ENCODE assay signal across 19 cellular contexts in the genomic region with DNA sequence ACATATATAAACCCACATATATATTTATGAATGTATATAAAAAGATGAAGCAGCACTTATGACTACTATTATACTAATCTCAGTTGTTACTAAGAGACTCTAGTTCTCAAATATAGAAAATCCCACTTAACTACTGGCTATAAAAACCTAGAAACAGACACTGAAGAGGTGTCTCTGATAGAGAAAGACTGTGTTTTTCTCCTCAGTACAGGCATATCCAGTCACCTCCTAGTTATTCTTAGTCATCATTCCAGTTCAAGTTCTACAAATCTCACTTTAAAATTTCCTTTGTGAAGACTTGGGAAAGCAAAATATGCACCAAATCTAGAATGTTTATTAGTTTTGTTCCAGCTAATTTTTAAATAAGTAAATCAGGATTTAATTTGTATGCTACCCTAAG.
DNase-seq lines count a peak whose midpoint lies in the region; ATAC-seq, FAIRE-seq and TF ChIP-seq lines count a peak whose summit lies in the region.
"Had no signal": no experiment of that assay in that cellular context is flagged by ENCODE, and none has a peak within 500 bp of the region (broad histone marks: within the 10 kb centered on the region; RNA-seq: fewer than 3 reads in every experiment).

No MANE protein-coding gene starts in this region.

- peaks cover 17% of the 10 kb centered on the region for H3K79me1 ChIP-seq in mesenchymal stem cell (replicated peaks; ENCODE audit: low read length, poor library complexity, severe bottlenecking)

- no peak overlapping the region for H2BK12ac ChIP-seq in mesenchymal stem cell (ENCODE audit: low read length in 2 of 2)

- no peak overlapping the region for H3K14ac ChIP-seq in mesenchymal stem cell (ENCODE audit: low read length in 2 of 2)

- no peak for TF ChIP-seq POLR2A in H54 (IDR thresholded peaks at IDR 0.05; ENCODE audit: low read depth, low read length)

- peaks cover 39% of the 10 kb centered on the region for H3K4me1 Mint-ChIP-seq in activated T-helper 17 cell treated with anti-CD3 and anti-CD28 coated beads, Interleukin-2, amount 50 U/mL, for 72 hours

- no peak overlapping the region for H3K4ac ChIP-seq in mesenchymal stem cell (ENCODE audit: low read depth in 1 of 2, low read length in 2 of 2)

- H3K27ac Mint-ChIP-seq in activated T-helper 17 cell treated with anti-CD3 and anti-CD28 coated beads, Interleukin-2, amount 50 U/mL, for 72 hours, result no peak overlapping the region
- H3K27ac Mint-ChIP-seq: H9 had no signal

- H3K18ac ChIP-seq in mesenchymal stem cell (ENCODE audit: low read depth in 1 of 2, low read length in 2 of 2), result no peak overlapping the region

- H2AK5ac ChIP-seq in mesenchymal stem cell (ENCODE audit: low read length, severe bottlenecking), result no peak overlapping the region

- peaks cover 73% of the 10 kb centered on the region for H3K36me3 Mint-ChIP-seq in activated T-helper 17 cell treated with anti-CD3 and anti-CD28 coated beads, Interleukin-2, amount 50 U/mL, for 72 hours (ENCODE audit: low read depth)

- H3K9ac ChIP-seq in mesenchymal stem cell (ENCODE audit: low read length), result peak overlapping the region; percentile 15
- H3K9ac ChIP-seq: BLaER1 treated with 17β-estradiol and CSF1 and Interleukin-3, amounts not matched to agents 10 nM and 100 nM had no signal

- no peak overlapping the region for H2AFZ ChIP-seq in mesenchymal stem cell (ENCODE audit: low read depth, low read length)

- peak; percentile 97 for FAIRE-seq in H54 (lab: Jason Lieb, UNC)
- FAIRE-seq: K562, RCC 7860 had no signal

- H4K91ac ChIP-seq in mesenchymal stem cell (ENCODE audit: low read length), result no peak overlapping the region

- H3K27me3 ChIP-seq in mesenchymal stem cell (ENCODE audit: control insufficient read depth in 1 of 2, insufficient read depth in 1 of 2, low read length in 2 of 2), result no peaks in the 10 kb centered on the region
- H3K27me3 ChIP-seq: BLaER1 treated with 17β-estradiol and CSF1 and Interleukin-3, amounts not matched to agents 10 nM and 100 nM had no signal

- peak; percentile 31 for ATAC-seq in activated T-helper 17 cell treated with anti-CD3 and anti-CD28 coated beads, Interleukin-2, amount 50 U/mL, for 72 hours (replicated peaks)
- ATAC-seq in HG03432 (IDR thresholded peaks at IDR 0.05; ENCODE audit: unreplicated experiment) (no peak), HG02870 (IDR thresholded peaks at IDR 0.05; ENCODE audit: unreplicated experiment) (no peak)
- ATAC-seq: A549, K562 had no signal

- H2BK15ac ChIP-seq in mesenchymal stem cell (ENCODE audit: low read depth, poor library complexity, severe bottlenecking), result no peak overlapping the region

- H3K4me2 ChIP-seq in mesenchymal stem cell (ENCODE audit: low read length, poor library complexity, severe bottlenecking), result no peak overlapping the region
- H3K4me2 ChIP-seq: A549; BLaER1 treated with 17β-estradiol and CSF1 and Interleukin-3, amounts not matched to agents 10 nM and 100 nM had no signal

- H3K27ac ChIP-seq in mesenchymal stem cell (ENCODE audit: low read length, poor library complexity, severe bottlenecking), result no peak overlapping the region
- H3K27ac ChIP-seq: A549; BLaER1 treated with 17β-estradiol and CSF1 and Interleukin-3, amounts not matched to agents 10 nM and 100 nM; SK-N-MC had no signal

- no peak overlapping the region for H3K4me3 ChIP-seq in mesenchymal stem cell (ENCODE audit: insufficient read depth in 1 of 2, low read depth in 1 of 2, low read length in 2 of 2)
- H3K4me3 ChIP-seq: A549; BLaER1 treated with 17β-estradiol and CSF1 and Interleukin-3, amounts not matched to agents 10 nM and 100 nM; K562; SK-N-MC had no signal

- H3K9me3 ChIP-seq in mesenchymal stem cell (ENCODE audit: control insufficient read depth, low read length), result no peaks in the 10 kb centered on the region
- H3K9me3 ChIP-seq: A549; BLaER1 treated with 17β-estradiol and CSF1 and Interleukin-3, amounts not matched to agents 10 nM and 100 nM had no signal

- DNase-seq in EH (ENCODE audit: low read depth) (peak; percentile 54), H54 (ENCODE audit: insufficient read length, low spot score) (no peak), mesenchymal stem cell (no peak), RPMI8226 (no peak)
- DNase-seq: DMS79; GF-D8; H9; NCI-H1105 treated with DMSO at 0.1 percent for 48 hours; NCI-H1694; NK-92 treated with Interleukin-12 subunit alpha and Interleukin-12 subunit beta, amount 100 ng/mL, for 24 hours; SHP77 had no signal

- no peak overlapping the region for H4K8ac ChIP-seq in mesenchymal stem cell (ENCODE audit: low read length)

- H3K27me3 Mint-ChIP-seq in activated T-helper 17 cell treated with anti-CD3 and anti-CD28 coated beads, Interleukin-2, amount 50 U/mL, for 72 hours, result no peaks in the 10 kb centered on the region

- no peak overlapping the region for H2BK5ac ChIP-seq in mesenchymal stem cell (ENCODE audit: low read depth, low read length, poor library complexity, severe bottlenecking)

- H3K23ac ChIP-seq in mesenchymal stem cell (ENCODE audit: low read length in 2 of 2), result no peak overlapping the region

- no peak overlapping the region for H3K4me3 Mint-ChIP-seq in activated T-helper 17 cell treated with anti-CD3 and anti-CD28 coated beads, Interleukin-2, amount 50 U/mL, for 72 hours
- H3K4me3 Mint-ChIP-seq: H9 had no signal

- no peaks in the 10 kb centered on the region for H3K9me3 Mint-ChIP-seq in activated T-helper 17 cell treated with anti-CD3 and anti-CD28 coated beads, Interleukin-2, amount 50 U/mL, for 72 hours
- H3K9me3 Mint-ChIP-seq: H9 had no signal

- peaks cover 7 to 50% of the 10 kb centered on the region in 2 experiments for H3K36me3 ChIP-seq in mesenchymal stem cell (ENCODE audit: control insufficient read depth in 1 of 2, insufficient read depth in 2 of 2, low read depth in 1 of 2, low read length in 2 of 2)

- no peak overlapping the region for H2BK120ac ChIP-seq in mesenchymal stem cell (ENCODE audit: low read depth, low read length)

- no peaks in the 10 kb centered on the region for H3K4me1 ChIP-seq in mesenchymal stem cell (ENCODE audit: control insufficient read depth, insufficient read depth, low read depth, low read length)
